Comparison of ENCODE assay signal across 9 cellular contexts in the genomic region with DNA sequence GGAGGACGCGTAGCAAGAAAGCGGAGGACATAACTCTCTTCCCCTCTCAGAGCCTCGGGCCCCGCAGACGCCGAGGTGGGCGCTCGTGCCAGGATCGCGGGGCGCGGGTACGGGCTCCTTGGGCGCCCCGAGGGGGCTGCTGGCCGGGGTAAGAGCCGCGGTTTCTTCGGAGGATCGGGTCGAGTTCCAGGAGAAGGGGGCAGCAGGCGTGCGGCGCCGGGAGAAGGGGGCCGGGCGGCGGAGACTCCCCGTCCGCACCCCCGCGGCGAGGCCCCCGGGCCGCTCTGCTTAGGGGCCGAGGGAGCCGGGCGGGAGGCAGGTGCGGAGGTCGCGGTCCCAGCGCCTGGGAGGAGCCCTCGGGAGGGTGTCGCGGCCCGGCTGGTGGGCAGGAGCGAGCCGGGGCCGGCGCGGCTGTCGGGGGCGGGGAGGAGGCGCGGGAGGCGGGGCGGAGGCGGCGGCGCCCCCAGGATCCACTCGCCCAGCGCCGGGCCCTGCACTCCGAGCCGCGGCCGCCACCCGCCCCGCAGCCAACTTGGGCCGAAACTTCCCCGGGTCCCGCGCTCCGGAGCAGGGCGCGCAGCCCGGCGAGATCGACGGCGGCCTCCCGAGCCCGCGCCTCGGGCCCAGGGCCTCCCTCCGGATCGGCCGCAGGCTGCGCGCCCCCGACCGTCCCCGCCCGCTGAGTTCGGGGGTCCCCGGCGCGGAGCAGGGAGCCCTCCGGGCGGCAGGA.
DNase-seq lines count a peak whose midpoint lies in the region; ATAC-seq and TF ChIP-seq lines count a peak whose summit lies in the region.
"Had no signal": no experiment of that assay in that cellular context is flagged by ENCODE, and none has a peak within 500 bp of the region (broad histone marks: within the 10 kb centered on the region; RNA-seq: fewer than 3 reads in every experiment).

No MANE protein-coding gene starts in this region.

- H3K36me3 Mint-ChIP-seq in T-helper 1 cell treated with Interleukin-12 subunit alpha and Interleukin-12 subunit beta and Interleukin-4 antibody, amounts not matched to agents 30 μg/mL and 1 μg/mL, for 36 hours (ENCODE audit: low read depth) = peaks cover 2% of the 10 kb centered on the region

- peak overlapping the region; percentile 61 for H3K4me3 ChIP-seq in WI38 (ENCODE audit: low read depth, low read length)
- H3K4me3 ChIP-seq in rectal smooth muscle tissue (ENCODE audit: low read length) = peak overlapping the region; percentile 51

- no peak overlapping the region for H3K9ac ChIP-seq in rectal smooth muscle tissue (ENCODE audit: low read length)

- peaks cover 11% of the 10 kb centered on the region for H3K27me3 ChIP-seq in rectal smooth muscle tissue (ENCODE audit: control insufficient read depth, insufficient read depth, low read length)

- peaks cover 73% of the 10 kb centered on the region for H3K27me3 Mint-ChIP-seq in T-helper 1 cell treated with Interleukin-12 subunit alpha and Interleukin-12 subunit beta and Interleukin-4 antibody, amounts not matched to agents 30 μg/mL and 1 μg/mL, for 36 hours (ENCODE audit: low read depth)

- ATAC-seq in Right ventricle myocardium superior (ENCODE audit: poor library complexity) (peak; percentile 69), GM19023 (IDR thresholded peaks at IDR 0.05; ENCODE audit: unreplicated experiment) (no peak)

- DNase-seq in T-helper 1 cell = no peak
- DNase-seq in Right ventricle myocardium superior = peak; percentile 54
- no peak for DNase-seq in NCI-H82 (lab: John Stamatoyannopoulos, UW)
- DNase-seq in effector CD8-positive, alpha-beta T cell (lab: John Stamatoyannopoulos, UW) = no peak
- DNase-seq: DND-41 had no signal

- no peaks in the 10 kb centered on the region for H3K9me3 Mint-ChIP-seq in T-helper 1 cell treated with Interleukin-12 subunit alpha and Interleukin-12 subunit beta and Interleukin-4 antibody, amounts not matched to agents 30 μg/mL and 1 μg/mL, for 36 hours

- H3K4me1 Mint-ChIP-seq in T-helper 1 cell treated with Interleukin-12 subunit alpha and Interleukin-12 subunit beta and Interleukin-4 antibody, amounts not matched to agents 30 μg/mL and 1 μg/mL, for 36 hours (ENCODE audit: low read depth) = peaks cover 29% of the 10 kb centered on the region

- no peaks in the 10 kb centered on the region for H3K36me3 ChIP-seq in rectal smooth muscle tissue (ENCODE audit: control insufficient read depth, insufficient read depth, low read length)

- TF ChIP-seq CTCF in WI38 (IDR thresholded peaks at IDR 0.05; ENCODE audit: low read depth, low read length) = no peak

- intact Hi-C loops in Right ventricle myocardium superior (cut with DNase I) = no loop called here

- H3K4me3 Mint-ChIP-seq in T-helper 1 cell treated with Interleukin-12 subunit alpha and Interleukin-12 subunit beta and Interleukin-4 antibody, amounts not matched to agents 30 μg/mL and 1 μg/mL, for 36 hours = peak overlapping the region; percentile 81

- H3K27ac Mint-ChIP-seq in T-helper 1 cell treated with Interleukin-12 subunit alpha and Interleukin-12 subunit beta and Interleukin-4 antibody, amounts not matched to agents 30 μg/mL and 1 μg/mL, for 36 hours = peak overlapping the region; percentile 58

- no peak overlapping the region for H3K27ac ChIP-seq in rectal smooth muscle tissue (ENCODE audit: low read depth, low read length)

- no peaks in the 10 kb centered on the region for H3K4me1 ChIP-seq in rectal smooth muscle tissue (ENCODE audit: control insufficient read depth, insufficient read depth, low read length)
